Comparison of ENCODE assay signal across 2 cellular contexts in genomic region chr9:137740311-137740710, GRCh38.
TF ChIP-seq lines count a peak whose summit lies in the region.

No MANE protein-coding gene starts in this region.

TF ChIP-seq in Ishikawa, 13 proteins besides CTCF, POLR2A, EP300 and RAD21 (continued from another document):
- TF ChIP-seq REST (IDR thresholded peaks at IDR 0.05; ENCODE audit: low read depth) (no peak), ZBTB7A (IDR thresholded peaks at IDR 0.05; ENCODE audit: low read depth) (no peak; the same call in 1 of the 2 replicates), MAX (IDR thresholded peaks at IDR 0.05) (peak; percentile 95)

TF ChIP-seq in GM12878, 131 proteins besides CTCF, POLR2A, EP300 and RAD21 (continued from another document):
- TF ChIP-seq RELB (IDR thresholded peaks at IDR 0.05; ENCODE audit: low read depth) (0 out of 2 replicates have a peak, but pooled peaks have one; percentile 15), IKZF1 (conservative IDR thresholded peaks at IDR 0.05) (peak; percentile 35)
